In the genomic region with DNA sequence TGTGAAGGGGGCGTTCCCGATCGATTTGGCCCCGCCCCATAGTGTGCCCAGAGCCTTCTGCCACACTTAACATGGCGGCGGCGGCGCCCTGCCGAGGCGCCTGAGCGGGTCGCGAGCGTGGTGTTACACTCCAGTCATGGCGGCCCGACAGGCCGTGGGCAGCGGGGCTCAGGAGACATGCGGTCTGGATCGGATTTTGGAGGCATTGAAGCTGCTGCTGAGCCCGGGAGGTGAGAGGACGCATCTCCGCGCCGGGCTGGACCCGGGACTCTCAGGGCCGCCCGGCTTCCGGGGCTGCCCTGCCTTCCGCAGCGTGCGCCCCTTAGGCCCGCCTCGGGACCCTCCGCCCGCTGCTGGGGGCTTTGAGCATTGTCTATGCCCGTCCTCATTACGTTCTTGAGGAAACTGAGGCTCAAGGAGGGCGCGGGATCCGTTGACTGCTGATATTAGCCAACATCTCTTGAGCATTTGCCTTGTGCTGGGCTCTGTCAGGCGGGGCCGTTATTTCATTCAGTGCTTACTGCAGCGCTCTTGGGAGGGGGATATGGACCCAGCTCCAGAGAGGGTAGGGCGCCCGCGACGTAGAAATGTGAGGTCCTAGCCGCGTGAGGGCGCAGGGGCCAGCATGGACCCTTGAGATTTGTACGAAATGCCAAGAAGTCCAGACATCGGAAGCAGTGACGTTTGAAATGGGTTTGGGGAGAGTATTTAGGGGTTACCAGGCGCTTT, we compare ENCODE assay signal across 8 cellular contexts. TPM values are rescaled to one million over a fixed set of nuclear protein-coding genes. Genes with fewer than 3 reads are reported as not detected.
DNase-seq lines count a peak whose midpoint lies in the region; ATAC-seq and TF ChIP-seq lines count a peak whose summit lies in the region.

Gene TANGO6, plus strand, starts transcription at position 50 of the 729 bp plus-strand sequence. Its CDS starts 87 bp downstream, at position 137.

- ATAC-seq in GM19351 (IDR thresholded peaks at IDR 0.05; ENCODE audit: unreplicated experiment): peak; percentile 84
- ATAC-seq in HG03521 (IDR thresholded peaks at IDR 0.05; ENCODE audit: unreplicated experiment): peak; percentile 96
- peak; percentile 92 to 94 (median 93) for ATAC-seq in right lobe of liver

- peak; percentile 72 for TF ChIP-seq POLR2A in right lobe of liver (IDR thresholded peaks at IDR 0.05)

- H3K27ac ChIP-seq in C4-2B (peak within 1 kb of the TSS; percentile 84), dorsolateral prefrontal cortex (peak within 1 kb of the TSS; percentile 45 to 97 (median 89)), right lobe of liver (peak within 1 kb of the TSS; percentile 72 to 77 (median 73))

- H3K36me3 ChIP-seq in right lobe of liver: no peaks in the 10 kb centered on the region

- DNase-seq in NCI-H774 (lab: John Stamatoyannopoulos, UW) (peak; percentile 46), dorsolateral prefrontal cortex (peak; percentile 73 to 91 (median 86)), right lobe of liver (peak; percentile 84 to 87 (median 85))
- DNase-seq in activated CD4-positive, alpha-beta T cell treated with anti-CD3 and anti-CD28 coated beads, Interleukin-2, amount 50 U/mL, for 4 hours: peak; percentile 92 to 95
- peak; percentile 88 to 90 for DNase-seq in stimulated activated CD4-positive, alpha-beta T cell treated with anti-CD3 and anti-CD28 coated beads, Interleukin-4, amount 100 ng/mL, for 48 hours (ENCODE audit: low read depth in 2 of 2)

- H3K27me3 ChIP-seq in dorsolateral prefrontal cortex (no peaks in the 10 kb centered on the region), right lobe of liver (no peaks in the 10 kb centered on the region)

- H3K4me1 ChIP-seq in right lobe of liver: peaks cover 0 to 13% (median 0%) of the 10 kb centered on the region in 4 donors

- intact Hi-C loops in dorsolateral prefrontal cortex (cut with DNase I) (loop anchor here (2.0 to 10.0 kb wide), 4 partner anchors 141 to 315 kb away; partner anchors contain the start of genes CHTF8 (in 1 of the 2), UTP4 (in 1 of the 2) and ZFP90 (in 1 of the 2)), right lobe of liver (cut with DNase I) (loop anchor here in 1 of 2 donors (10.0 kb wide), 1 partner anchor 271 kb away; no protein-coding TSS in a partner anchor)

- 0% methylated on average over 14 of the region's 55 CpGs for WGBS in right lobe of liver (ENCODE audit: insufficient coverage, low coverage, low lambda C conversion rate, missing lambda C conversion rate)

- TF ChIP-seq CTCF in C4-2B (conservative IDR thresholded peaks at IDR 0.05): peak; percentile 40
- TF ChIP-seq CTCF in dorsolateral prefrontal cortex (IDR thresholded peaks at IDR 0.05 in 54 of 56, conservative IDR thresholded peaks at IDR 0.05 in 2 of 56; ENCODE audit: low read depth in 1 of 56, partially characterized antibody in 56 of 56): peak in 35 of 56 donors; percentile 4 to 57 (median 23)
- peak in 3 of 4 donors; percentile 7 to 23 (median 20) for TF ChIP-seq CTCF in right lobe of liver (IDR thresholded peaks at IDR 0.05)

- no peaks in the 10 kb centered on the region for H3K9me3 ChIP-seq in right lobe of liver

- H3K4me3 ChIP-seq in dorsolateral prefrontal cortex (peak within 1 kb of the TSS; percentile 62 to 98 (median 90)), right lobe of liver (peak within 1 kb of the TSS; percentile 73 to 89 (median 88))

RNA-seq across cellular contexts. Expression of gene TANGO6, which starts in this region (rescaled TPM):
- total RNA-seq in dorsolateral prefrontal cortex (10 to 100 TPM; 22.2 to 62.8 (median 36.2) TPM), right lobe of liver (10 to 100 TPM; 10.9 to 15.5 (median 14.2) TPM)

Comparison
In these comparisons a context has a peak if more than half of its experiments do, and no peak if none do; other contexts are left out.
1. Peak in every context shown above with its lines: DNase-seq, ATAC-seq, H3K4me3 ChIP-seq and H3K27ac ChIP-seq.